Comparison of ENCODE assay signal across 1 cellular context in genomic region chr17:44200478-44201155, GRCh38.
A peak's percentile ranks its signal among the peaks of the same experiment; 100 is the strongest.
TF ChIP-seq lines count a peak whose summit lies in the region.

No MANE protein-coding gene starts in this region.

TF ChIP-seq in HepG2, 621 proteins besides CTCF, POLR2A, EP300 and RAD21 (continued from another document and continues in another):
- peak; percentile 46; the same call in 1 of the 2 replicates for TF ChIP-seq PITX1 (CRISPR knock-in tag; IDR thresholded peaks at IDR 0.05)
- TF ChIP-seq ZBTB46 (CRISPR knock-in tag; IDR thresholded peaks at IDR 0.05; ENCODE audit: borderline replicate concordance), result peak; percentile 83; the same call in 1 of the 2 replicates
- TF ChIP-seq SP2 (CRISPR knock-in tag; IDR thresholded peaks at IDR 0.05), result no peak
- TF ChIP-seq ZNF776 (CRISPR knock-in tag; IDR thresholded peaks at IDR 0.05), result no peak
- no peak for TF ChIP-seq HOXA7 (CRISPR knock-in tag; IDR thresholded peaks at IDR 0.05)
- peak; percentile 67 for TF ChIP-seq POLR2G (IDR thresholded peaks at IDR 0.05; ENCODE audit: low read depth, low read length)
- no peak for TF ChIP-seq RAD51 (IDR thresholded peaks at IDR 0.05; ENCODE audit: borderline replicate concordance)
- no peak for TF ChIP-seq TBL1XR1 (IDR thresholded peaks at IDR 0.05; ENCODE audit: borderline replicate concordance, low read length, partially characterized antibody)
- no peak for TF ChIP-seq ZNF441 (CRISPR knock-in tag; IDR thresholded peaks at IDR 0.05; ENCODE audit: borderline replicate concordance)
- no peak for TF ChIP-seq ZNF7 (CRISPR knock-in tag; IDR thresholded peaks at IDR 0.05)
- TF ChIP-seq KLF9 (CRISPR knock-in tag; IDR thresholded peaks at IDR 0.05; ENCODE audit: low read depth), result 0 out of 2 replicates have a peak, but pooled peaks have one; percentile 35
- no peak for TF ChIP-seq ZNF749 (CRISPR knock-in tag; IDR thresholded peaks at IDR 0.05; ENCODE audit: borderline replicate concordance)
- no peak for TF ChIP-seq TFAP4 (IDR thresholded peaks at IDR 0.05; ENCODE audit: borderline replicate concordance, low read depth)
- TF ChIP-seq MED1 (CRISPR knock-in tag; IDR thresholded peaks at IDR 0.05), result peak; percentile 57
- no peak for TF ChIP-seq ZNF251 (CRISPR knock-in tag; IDR thresholded peaks at IDR 0.05)
- TF ChIP-seq NFE2L2 (IDR thresholded peaks at IDR 0.05; ENCODE audit: low read length), result no peak
- TF ChIP-seq SIX1 (CRISPR knock-in tag; IDR thresholded peaks at IDR 0.05; ENCODE audit: borderline replicate concordance), result no peak
- no peak for TF ChIP-seq ZNF772 (CRISPR knock-in tag; IDR thresholded peaks at IDR 0.05)
- TF ChIP-seq ZNF224 (CRISPR knock-in tag; IDR thresholded peaks at IDR 0.05), result peak; percentile 77; the same call in 1 of the 2 replicates
- TF ChIP-seq SMARCC2 (IDR thresholded peaks at IDR 0.05), result no peak
- no peak for TF ChIP-seq FIP1L1 (IDR thresholded peaks at IDR 0.05; ENCODE audit: borderline replicate concordance, insufficient read depth, low read depth, low read length)
- TF ChIP-seq ASH2L (IDR thresholded peaks at IDR 0.05; ENCODE audit: insufficient read length, low read depth, low read length), result peak; percentile 65
- TF ChIP-seq REPIN1 (CRISPR knock-in tag; IDR thresholded peaks at IDR 0.05; ENCODE audit: borderline replicate concordance, low read depth), result no peak; the same call in 1 of the 2 replicates
- no peak for TF ChIP-seq ZBTB49 (CRISPR knock-in tag; IDR thresholded peaks at IDR 0.05; ENCODE audit: borderline replicate concordance)
- TF ChIP-seq ZNF329 (CRISPR knock-in tag; IDR thresholded peaks at IDR 0.05; ENCODE audit: low read depth), result peak; percentile 73; the same call in 1 of the 2 replicates
- TF ChIP-seq PLRG1 (conservative IDR thresholded peaks at IDR 0.05), result no peak
- no peak for TF ChIP-seq SMAD9 (CRISPR knock-in tag; IDR thresholded peaks at IDR 0.05)
- TF ChIP-seq ZNF644 (CRISPR knock-in tag; IDR thresholded peaks at IDR 0.05; ENCODE audit: low read depth), result no peak
- 0 out of 2 replicates have a peak, but pooled peaks have one; percentile 87 for TF ChIP-seq ZNF678 (CRISPR knock-in tag; IDR thresholded peaks at IDR 0.05)
- no peak for TF ChIP-seq ZNF143 (CRISPR knock-in tag; IDR thresholded peaks at IDR 0.05)
- no peak for TF ChIP-seq ZSCAN12 (CRISPR knock-in tag; IDR thresholded peaks at IDR 0.05)
- no peak for TF ChIP-seq NCOA5 (CRISPR knock-in tag; IDR thresholded peaks at IDR 0.05)
- TF ChIP-seq ZNF326 (CRISPR knock-in tag; IDR thresholded peaks at IDR 0.05; ENCODE audit: borderline replicate concordance), result no peak
- TF ChIP-seq SIN3B (IDR thresholded peaks at IDR 0.05; ENCODE audit: low read length), result no peak
- no peak for TF ChIP-seq ZFP62 (CRISPR knock-in tag; IDR thresholded peaks at IDR 0.05)
- no peak for TF ChIP-seq CBX1 (IDR thresholded peaks at IDR 0.05; ENCODE audit: low read depth)
- TF ChIP-seq GATA4 (IDR thresholded peaks at IDR 0.05; ENCODE audit: borderline replicate concordance, low read depth), result peak; percentile 55; the same call in 1 of the 2 replicates
- TF ChIP-seq ZNF367 (CRISPR knock-in tag; IDR thresholded peaks at IDR 0.05; ENCODE audit: borderline replicate concordance), result no peak
- no peak for TF ChIP-seq SMC3 (IDR thresholded peaks at IDR 0.05; ENCODE audit: low read length)
- no peak for TF ChIP-seq SKIL (CRISPR knock-in tag; IDR thresholded peaks at IDR 0.05; ENCODE audit: borderline replicate concordance)
- TF ChIP-seq PRMT3 (CRISPR knock-in tag; IDR thresholded peaks at IDR 0.05; ENCODE audit: borderline replicate concordance, low read depth), result no peak
- TF ChIP-seq ZNF605 (CRISPR knock-in tag; IDR thresholded peaks at IDR 0.05), result peak; percentile 68
- peak; percentile 93; the same call in 1 of the 2 replicates for TF ChIP-seq KDM2A (CRISPR knock-in tag; IDR thresholded peaks at IDR 0.05; ENCODE audit: borderline replicate concordance, low read depth)
- peak; percentile 30; the same call in 1 of the 2 replicates for TF ChIP-seq ISL2 (CRISPR knock-in tag; IDR thresholded peaks at IDR 0.05)
- no peak for TF ChIP-seq KMT2B (CRISPR knock-in tag; IDR thresholded peaks at IDR 0.05)
- TF ChIP-seq ZNF589 (CRISPR knock-in tag; conservative IDR thresholded peaks at IDR 0.05), result no peak; the same call in 1 of the 2 replicates
- TF ChIP-seq ZNF768 (CRISPR knock-in tag; IDR thresholded peaks at IDR 0.05), result peak; percentile 76
- peak; percentile 85; the same call in 1 of the 2 replicates for TF ChIP-seq NFKB2 (CRISPR knock-in tag; IDR thresholded peaks at IDR 0.05; ENCODE audit: borderline replicate concordance)
- no peak; the same call in 1 of the 2 replicates for TF ChIP-seq ETV5 (CRISPR knock-in tag; IDR thresholded peaks at IDR 0.05; ENCODE audit: borderline replicate concordance)
- no peak for TF ChIP-seq ZNF282 (IDR thresholded peaks at IDR 0.05; ENCODE audit: partially characterized antibody)
- peak; percentile 63; the same call in 1 of the 2 replicates for TF ChIP-seq HNRNPL (IDR thresholded peaks at IDR 0.05; ENCODE audit: low read depth, low read length)
- peak; percentile 86 for TF ChIP-seq AGO2 (optimal IDR thresholded peaks at IDR 0.05; ENCODE audit: low read depth, low read length)
- TF ChIP-seq MXI1 (IDR thresholded peaks at IDR 0.05; ENCODE audit: borderline replicate concordance, low read depth, low read length), result no peak; the same call in 2 of the 3 replicates
- TF ChIP-seq MAFG (CRISPR knock-in tag; IDR thresholded peaks at IDR 0.05), result no peak
- no peak for TF ChIP-seq ZNF709 (CRISPR knock-in tag; IDR thresholded peaks at IDR 0.05)
- TF ChIP-seq TMF1 (CRISPR knock-in tag; IDR thresholded peaks at IDR 0.05; ENCODE audit: low read depth), result peak; percentile 68; the same call in 1 of the 2 replicates
- TF ChIP-seq KDM4B (CRISPR knock-in tag; IDR thresholded peaks at IDR 0.05), result no peak
- TF ChIP-seq ARID5B (CRISPR knock-in tag; IDR thresholded peaks at IDR 0.05), result 0 out of 2 replicates have a peak, but pooled peaks have one; percentile 1
- no peak for TF ChIP-seq HNF1B (CRISPR knock-in tag; IDR thresholded peaks at IDR 0.05)
- TF ChIP-seq SRY (CRISPR knock-in tag; IDR thresholded peaks at IDR 0.05), result no peak
- TF ChIP-seq ZSCAN30 (CRISPR knock-in tag; IDR thresholded peaks at IDR 0.05), result no peak
- TF ChIP-seq ONECUT2 (CRISPR knock-in tag; IDR thresholded peaks at IDR 0.05), result no peak
- no peak for TF ChIP-seq POGZ (CRISPR knock-in tag; IDR thresholded peaks at IDR 0.05)
- no peak for TF ChIP-seq MBD4 (IDR thresholded peaks at IDR 0.05; ENCODE audit: borderline replicate concordance, low read length)
- no peak for TF ChIP-seq ZUFSP (CRISPR knock-in tag; IDR thresholded peaks at IDR 0.05; ENCODE audit: borderline replicate concordance)
